ENCODE assay signal across 17 cellular contexts in genomic region chr11:2443406-2443805, GRCh38. TPM values are rescaled to one million over a fixed set of nuclear protein-coding genes. Genes with fewer than 3 reads are reported as not detected.
DNase-seq lines count a peak whose midpoint lies in the region; ATAC-seq and TF ChIP-seq lines count a peak whose summit lies in the region.
"Had no signal": no experiment of that assay in that cellular context is flagged by ENCODE, and none has a peak within 500 bp of the region (broad histone marks: within the 10 kb centered on the region; RNA-seq: fewer than 3 reads in every experiment).

No MANE protein-coding gene starts in this region.

- no peak for DNase-seq in activated naive CD4-positive, alpha-beta T cell (lab: John Stamatoyannopoulos, UW)
- DNase-seq in left lung = peak; percentile 28 to 40
- DNase-seq in stimulated activated naive B cell treated with anti-CD40 and anti-IgM and Interleukin-4, amounts not matched to agents 10 μg/mL and 1 μg/mL and 100 μg/mL, for 72 hours = no peak
- no peak for DNase-seq in RPMI8226
- no peak for DNase-seq in NCI-H345 treated with DMSO at 0.1 percent for 48 hours (lab: John Stamatoyannopoulos, UW; ENCODE audit: unreplicated experiment)
- DNase-seq: DMS 273 treated with DMSO at 0.1 percent for 48 hours, NCI-H1105, NCI-H226, SHP77, T1000 had no signal

- H3K4me1 ChIP-seq in left lung = peaks cover 8 to 46% of the 10 kb centered on the region in 2 donors

- intact Hi-C loops in left lung (cut with DNase I) = no loop called here

- H3K4me3 Mint-ChIP-seq in activated naive CD4-positive, alpha-beta T cell treated with anti-CD3 and anti-CD28 coated beads, Interleukin-2, amount 50 U/mL, for 24 hours = peak overlapping the region; percentile 17
- peak overlapping the region; percentile 0 to 1 for H3K4me3 Mint-ChIP-seq in stimulated activated naive B cell treated with anti-CD40 and anti-IgM and Interleukin-4, amounts not matched to agents 10 μg/mL and 1 μg/mL and 100 μg/mL, for 72 hours

- no peak overlapping the region for H3K4me3 ChIP-seq in left lung
- H3K4me3 ChIP-seq: suprapubic skin had no signal

- H3K4me1 Mint-ChIP-seq in activated naive CD4-positive, alpha-beta T cell treated with anti-CD3 and anti-CD28 coated beads, Interleukin-2, amount 50 U/mL, for 24 hours = peaks cover 44% of the 10 kb centered on the region
- H3K4me1 Mint-ChIP-seq in stimulated activated naive B cell treated with anti-CD40 and anti-IgM and Interleukin-4, amounts not matched to agents 10 μg/mL and 1 μg/mL and 100 μg/mL, for 72 hours = peaks cover 20 to 30% of the 10 kb centered on the region in 2 donors

- peak overlapping the region; percentile 24; the same call in 1 of the 2 replicates for H3K27ac ChIP-seq in VCaP
- no peak overlapping the region for H3K27ac ChIP-seq in left lung
- H3K27ac ChIP-seq: right atrium auricular region, suprapubic skin had no signal

- H3K9me3 ChIP-seq in left lung = no peaks in the 10 kb centered on the region
- H3K9me3 ChIP-seq: right atrium auricular region, suprapubic skin had no signal

- no peak for TF ChIP-seq CTCF in VCaP (conservative IDR thresholded peaks at IDR 0.05)
- no peak for TF ChIP-seq CTCF in left lung (IDR thresholded peaks at IDR 0.05)

- peak overlapping the region; percentile 12 for H3K27ac Mint-ChIP-seq in activated naive CD4-positive, alpha-beta T cell treated with anti-CD3 and anti-CD28 coated beads, Interleukin-2, amount 50 U/mL, for 24 hours
- H3K27ac Mint-ChIP-seq in stimulated activated naive B cell treated with anti-CD40 and anti-IgM and Interleukin-4, amounts not matched to agents 10 μg/mL and 1 μg/mL and 100 μg/mL, for 72 hours = no peak overlapping the region

- H3K36me3 Mint-ChIP-seq in activated naive CD4-positive, alpha-beta T cell treated with anti-CD3 and anti-CD28 coated beads, Interleukin-2, amount 50 U/mL, for 24 hours = no peaks in the 10 kb centered on the region
- no peaks in the 10 kb centered on the region for H3K36me3 Mint-ChIP-seq in stimulated activated naive B cell treated with anti-CD40 and anti-IgM and Interleukin-4, amounts not matched to agents 10 μg/mL and 1 μg/mL and 100 μg/mL, for 72 hours

- H3K36me3 ChIP-seq in left lung = no peaks in the 10 kb centered on the region
- H3K36me3 ChIP-seq: right atrium auricular region, suprapubic skin had no signal

- H3K9me3 Mint-ChIP-seq in activated naive CD4-positive, alpha-beta T cell treated with anti-CD3 and anti-CD28 coated beads, Interleukin-2, amount 50 U/mL, for 24 hours = no peaks in the 10 kb centered on the region
- H3K9me3 Mint-ChIP-seq in stimulated activated naive B cell treated with anti-CD40 and anti-IgM and Interleukin-4, amounts not matched to agents 10 μg/mL and 1 μg/mL and 100 μg/mL, for 72 hours = peaks cover 0 to 1% of the 10 kb centered on the region in 2 donors

- no peaks in the 10 kb centered on the region for H3K27me3 Mint-ChIP-seq in activated naive CD4-positive, alpha-beta T cell treated with anti-CD3 and anti-CD28 coated beads, Interleukin-2, amount 50 U/mL, for 24 hours
- H3K27me3 Mint-ChIP-seq in stimulated activated naive B cell treated with anti-CD40 and anti-IgM and Interleukin-4, amounts not matched to agents 10 μg/mL and 1 μg/mL and 100 μg/mL, for 72 hours = peaks cover 5 to 14% of the 10 kb centered on the region in 2 donors

- peaks cover 0 to 35% of the 10 kb centered on the region in 2 donors for H3K27me3 ChIP-seq in left lung
- H3K27me3 ChIP-seq: right atrium auricular region had no signal

- ATAC-seq in left lung = no peak
- ATAC-seq in stimulated activated naive B cell treated with anti-CD40 and anti-IgM and Interleukin-4, amounts not matched to agents 10 μg/mL and 1 μg/mL and 100 μg/mL, for 72 hours (replicated peaks) = no peak
- no peak for ATAC-seq in GM21423 (IDR thresholded peaks at IDR 0.05; ENCODE audit: unreplicated experiment)

RNA-seq across cellular contexts. Expression of gene TRPM5, which starts 0.9 kb away (rescaled TPM):
- total RNA-seq in left lung = not detected
- total RNA-seq: fibroblast of villous mesenchyme, left ventricle myocardium superior, right atrium auricular region had no signal

RNA-seq across cellular contexts. Expression of gene KCNQ1, which starts 1.4 kb away (rescaled TPM):
- total RNA-seq in left lung = 10 to 100 TPM; 33.7 to 37.7 TPM
- total RNA-seq: fibroblast of villous mesenchyme had no signal

RNA-seq across cellular contexts. Expression of gene TSSC4, which starts 42.9 kb away (rescaled TPM):
- total RNA-seq in left lung = 10 to 100 TPM; 35.3 to 47.6 TPM

Comparison
In these comparisons a context has a peak if more than half of its experiments do, and no peak if none do; other contexts are left out.
1. DNase-seq: peak in left lung (2 of 2); none in activated naive CD4-positive, alpha-beta T cell (0 of 4), stimulated activated naive B cell treated with anti-CD40 and anti-IgM and Interleukin-4, amounts not matched to agents 10 μg/mL and 1 μg/mL and 100 μg/mL, for 72 hours (single experiment), RPMI8226 (single experiment) and NCI-H345 treated with DMSO at 0.1 percent for 48 hours (single experiment).